1 cellular context compared by ENCODE assay signal in genomic region chr22:50300620-50301257, GRCh38.
TF ChIP-seq lines count a peak whose summit lies in the region.

No MANE protein-coding gene starts in this region.

TF ChIP-seq in HEK293, 187 proteins besides CTCF, POLR2A, EP300 and RAD21:
- TF ChIP-seq ZBTB26 (tag by site-specific recombination; optimal IDR thresholded peaks at IDR 0.05) (no peak), EGR2 (tag by site-specific recombination; IDR thresholded peaks at IDR 0.05; ENCODE audit: low read depth) (peak; percentile 32; the same call in 1 of the 2 replicates), GLIS1 (tag by site-specific recombination; IDR thresholded peaks at IDR 0.05) (peak; percentile 10; the same call in 1 of the 2 replicates), ZFHX2 (tag by site-specific recombination; conservative IDR thresholded peaks at IDR 0.05) (peak; percentile 60), GLIS2 (tag by site-specific recombination; IDR thresholded peaks at IDR 0.05) (peak; percentile 67), KLF1 (tag by site-specific recombination; IDR thresholded peaks at IDR 0.05) (peak; percentile 56)
